Comparison of ENCODE assay signal across 10 cellular contexts in genomic region chr19:48745208-48745995, GRCh38. TPM values are rescaled to one million over a fixed set of nuclear protein-coding genes. Genes with fewer than 3 reads are reported as not detected.
DNase-seq lines count a peak whose midpoint lies in the region; ATAC-seq and TF ChIP-seq lines count a peak whose summit lies in the region.
"Had no signal": no experiment of that assay in that cellular context is flagged by ENCODE, and none has a peak within 500 bp of the region (broad histone marks: within the 10 kb centered on the region; RNA-seq: fewer than 3 reads in every experiment).

No MANE protein-coding gene starts in this region.

- H3K9me3 ChIP-seq in CD4-positive, alpha-beta T cell (ENCODE audit: control insufficient read depth, low read length): no peaks in the 10 kb centered on the region
- H3K9me3 ChIP-seq in cardiac muscle cell (ENCODE audit: low read depth): no peaks in the 10 kb centered on the region
- H3K9me3 ChIP-seq: tibial artery had no signal

- CTCF ChIA-PET in CD4-positive, alpha-beta T cell (lab: Charles Lee): interaction anchor here (1.5 kb wide), 1 partner anchor 97 kb away, joined by 3 read pairs; no protein-coding TSS in a partner anchor
- CTCF ChIA-PET in HEK293T (lab: Yijun Ruan, JAX): no interaction called here
- CTCF ChIA-PET in activated naive CD4-positive, alpha-beta T cell treated with anti-CD3 and anti-CD28 coated beads for 36 hours (lab: Charles Lee): interaction anchor here (0.5 kb wide), 1 partner anchor 90 kb away, joined by 3 read pairs; no protein-coding TSS in a partner anchor

- POLR2A ChIA-PET in CD4-positive, alpha-beta T cell (lab: Charles Lee): no interaction called here
- POLR2A ChIA-PET in HEK293T (lab: Yijun Ruan, JAX): interaction anchor here (1.1 kb wide), 1 partner anchor 25 kb away, joined by 7 read pairs; no protein-coding TSS in a partner anchor

- H3K9me3 Mint-ChIP-seq in CD4-positive, alpha-beta T cell: no peaks in the 10 kb centered on the region
- no peaks in the 10 kb centered on the region for H3K9me3 Mint-ChIP-seq in activated naive CD4-positive, alpha-beta T cell treated with anti-CD3 and anti-CD28 coated beads for 36 hours

- H3K4me1 Mint-ChIP-seq in CD4-positive, alpha-beta T cell (ENCODE audit: low read depth): peaks cover 21% of the 10 kb centered on the region
- peaks cover 19% of the 10 kb centered on the region for H3K4me1 Mint-ChIP-seq in activated naive CD4-positive, alpha-beta T cell treated with anti-CD3 and anti-CD28 coated beads for 36 hours (ENCODE audit: low read depth)

- H3K36me3 ChIP-seq in cardiac muscle cell: no peaks in the 10 kb centered on the region

- H3K27ac ChIP-seq in CD4-positive, alpha-beta T cell (ENCODE audit: low read depth, low read length): no peak overlapping the region
- no peak overlapping the region for H3K27ac ChIP-seq in cardiac muscle cell
- H3K27ac ChIP-seq: tibial artery had no signal

- H3K27ac Mint-ChIP-seq in CD4-positive, alpha-beta T cell: no peak overlapping the region
- no peak overlapping the region for H3K27ac Mint-ChIP-seq in activated naive CD4-positive, alpha-beta T cell treated with anti-CD3 and anti-CD28 coated beads for 36 hours

- no peak for TF ChIP-seq CTCF in CD4-positive, alpha-beta T cell (IDR thresholded peaks at IDR 0.05)
- no peak for TF ChIP-seq CTCF in cardiac muscle cell (IDR thresholded peaks at IDR 0.05; ENCODE audit: low read depth, low read length)

- peak in 9 of 10 experiments; percentile 25 to 52 (median 31) for DNase-seq in CD4-positive, alpha-beta T cell
- DNase-seq in HEK293T (ENCODE audit: extremely low spot score): peak; percentile 62
- peak; percentile 77 for DNase-seq in OCI-M1 (lab: John Stamatoyannopoulos, UW)
- DNase-seq in activated naive CD4-positive, alpha-beta T cell treated with anti-CD3 and anti-CD28 coated beads for 36 hours: peak; percentile 69
- DNase-seq in cardiac muscle cell (ENCODE audit: low read depth in 1 of 2, low spot score in 1 of 2): peak; percentile 68 to 76
- DNase-seq in smooth muscle cell of the brain vasculature (ENCODE audit: low read depth, low spot score): peak; percentile 33
- DNase-seq in SHP77 treated with DMSO at 0.1 percent for 48 hours (lab: John Stamatoyannopoulos, UW): no peak

- peak; percentile 81 for ATAC-seq in CD4-positive, alpha-beta T cell (ENCODE audit: poor library complexity)
- no peak for ATAC-seq in GM21529 (IDR thresholded peaks at IDR 0.05; ENCODE audit: unreplicated experiment)

- no peak overlapping the region for H3K4me3 Mint-ChIP-seq in CD4-positive, alpha-beta T cell
- peak overlapping the region; percentile 20 for H3K4me3 Mint-ChIP-seq in activated naive CD4-positive, alpha-beta T cell treated with anti-CD3 and anti-CD28 coated beads for 36 hours

- H3K27me3 Mint-ChIP-seq in CD4-positive, alpha-beta T cell: peaks cover 15% of the 10 kb centered on the region
- H3K27me3 Mint-ChIP-seq in activated naive CD4-positive, alpha-beta T cell treated with anti-CD3 and anti-CD28 coated beads for 36 hours (ENCODE audit: low read depth): peaks cover 10% of the 10 kb centered on the region

- no peaks in the 10 kb centered on the region for H3K36me3 Mint-ChIP-seq in CD4-positive, alpha-beta T cell (ENCODE audit: low read depth)
- H3K36me3 Mint-ChIP-seq in activated naive CD4-positive, alpha-beta T cell treated with anti-CD3 and anti-CD28 coated beads for 36 hours (ENCODE audit: low read depth): no peaks in the 10 kb centered on the region

- intact Hi-C loops in CD4-positive, alpha-beta T cell (cut with DNase I, micrococcal nuclease): loop anchor here in 1 of 2 experiments (5.0 kb wide), 1 partner anchor 247 kb away; the partner anchor contains the start of genes GYS1 and RUVBL2
- intact Hi-C loops in activated naive CD4-positive, alpha-beta T cell treated with anti-CD3 and anti-CD28 coated beads for 36 hours (cut with micrococcal nuclease): loop anchor here (5.0 kb wide), 1 partner anchor 573 kb away; the partner anchor contains the start of genes LIG1 and ZSWIM9

- peaks cover 22% of the 10 kb centered on the region for H3K27me3 ChIP-seq in CD4-positive, alpha-beta T cell (ENCODE audit: control insufficient read depth, insufficient read depth, low read length)
- H3K27me3 ChIP-seq in cardiac muscle cell: peaks cover 10% of the 10 kb centered on the region

- H3K4me3 ChIP-seq in cardiac muscle cell: no peak overlapping the region
- H3K4me3 ChIP-seq: tibial artery had no signal

- H3K4me1 ChIP-seq in cardiac muscle cell (ENCODE audit: low read depth): no peaks in the 10 kb centered on the region

TF ChIP-seq in HEK293T, 16 proteins besides CTCF, POLR2A, EP300 and RAD21:
- TF ChIP-seq FOXK2 (IDR thresholded peaks at IDR 0.05) (no peak), SUZ12 (IDR thresholded peaks at IDR 0.05) (peak; percentile 96), L3MBTL2 (conservative IDR thresholded peaks at IDR 0.05) (peak; percentile 72)

RNA-seq across cellular contexts. Expression of gene IZUMO1, which starts 1.3 kb away (rescaled TPM):
- not detected for total RNA-seq in CD4-positive, alpha-beta T cell
- total RNA-seq in activated naive CD4-positive, alpha-beta T cell treated with anti-CD3 and anti-CD28 coated beads for 36 hours: not detected
- not detected in 2 replicates for total RNA-seq in cardiac muscle cell
- 0.94 TPM in 1 of 2 replicates, not detected in the other for polyA plus RNA-seq in cardiac muscle cell

RNA-seq across cellular contexts. Expression of gene RASIP1, which starts 5.0 kb away (rescaled TPM):
- under 1 TPM; 0.55 to 0.56 TPM for total RNA-seq in CD4-positive, alpha-beta T cell
- total RNA-seq in activated naive CD4-positive, alpha-beta T cell treated with anti-CD3 and anti-CD28 coated beads for 36 hours: under 1 TPM in 1 of 2 experiments, not detected in 1; 0.17 TPM
- total RNA-seq in cardiac muscle cell: 3.2 and 5.5 TPM in 2 replicates
- polyA plus RNA-seq in cardiac muscle cell: 1.5 and 2.9 TPM in 2 replicates

RNA-seq across cellular contexts. Expression of gene FUT1, which starts 7.0 kb away (rescaled TPM):
- total RNA-seq in CD4-positive, alpha-beta T cell: not detected
- total RNA-seq in activated naive CD4-positive, alpha-beta T cell treated with anti-CD3 and anti-CD28 coated beads for 36 hours: under 1 TPM; 0.07 to 0.12 TPM
- 0.14 and 0.21 TPM in 2 replicates for total RNA-seq in cardiac muscle cell
- polyA plus RNA-seq in cardiac muscle cell: not detected in 2 replicates

RNA-seq across cellular contexts. Expression of gene FGF21, which starts 9.9 kb away (rescaled TPM):
- total RNA-seq in CD4-positive, alpha-beta T cell: not detected
- total RNA-seq in activated naive CD4-positive, alpha-beta T cell treated with anti-CD3 and anti-CD28 coated beads for 36 hours: not detected
- total RNA-seq in cardiac muscle cell: not detected in 2 replicates
- not detected in 2 replicates for polyA plus RNA-seq in cardiac muscle cell
- polyA plus RNA-seq: esophagus had no signal

RNA-seq across cellular contexts. Expression of gene MAMSTR, which starts 25.9 kb away (rescaled TPM):
- under 1 TPM; 0.47 to 0.50 TPM for total RNA-seq in CD4-positive, alpha-beta T cell
- under 1 TPM; 0.44 to 0.57 TPM for total RNA-seq in activated naive CD4-positive, alpha-beta T cell treated with anti-CD3 and anti-CD28 coated beads for 36 hours
- 3.5 and 4.7 TPM in 2 replicates for total RNA-seq in cardiac muscle cell
- 6.1 and 6.3 TPM in 2 replicates for polyA plus RNA-seq in cardiac muscle cell
